In the genomic region with DNA sequence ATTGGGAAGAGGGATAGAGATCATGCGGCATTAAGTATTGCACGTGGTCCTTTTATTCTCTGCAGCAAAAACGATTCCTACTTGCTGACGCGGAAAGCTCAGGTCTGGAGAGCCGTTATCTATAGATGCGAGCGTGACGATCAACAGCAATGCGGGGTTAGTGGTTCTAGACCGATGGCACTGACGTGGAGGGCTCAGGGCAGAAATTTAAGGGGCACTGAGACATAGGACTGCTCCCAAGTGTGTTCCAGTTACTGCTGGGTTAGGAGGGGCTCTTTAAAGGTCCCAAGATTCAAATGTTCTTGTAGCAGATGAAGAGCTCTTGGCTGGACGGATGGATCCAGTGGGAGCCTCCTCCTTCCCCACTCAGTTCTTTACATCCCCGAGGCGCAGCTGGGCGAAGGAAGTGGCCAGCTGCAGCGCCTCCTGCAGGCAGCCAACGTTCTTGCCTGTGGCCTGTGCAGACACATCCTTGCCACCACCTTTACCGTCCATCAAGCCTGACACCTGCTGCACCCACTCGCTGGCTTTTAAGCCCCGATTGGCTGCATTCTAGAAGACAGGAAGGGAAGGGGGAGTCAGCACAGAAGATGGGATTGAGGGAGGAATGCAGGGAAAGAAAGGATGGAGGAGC, we compare ENCODE assay signal across 8 cellular contexts. TPM values are rescaled to one million over a fixed set of nuclear protein-coding genes. Genes with fewer than 3 reads are reported as not detected.
A peak's percentile ranks its signal among the peaks of the same experiment; 100 is the strongest.
DNase-seq lines count a peak whose midpoint lies in the region; ATAC-seq and TF ChIP-seq lines count a peak whose summit lies in the region.

No MANE protein-coding gene starts in this region.

- H3K4me1 ChIP-seq in PC-3 (ENCODE audit: insufficient read depth, low read length): no peaks in the 10 kb centered on the region
- H3K4me1 ChIP-seq in ectodermal cell (ENCODE audit: control insufficient read depth, insufficient read depth, low read length): no peaks in the 10 kb centered on the region

- no peaks in the 10 kb centered on the region for H3K27me3 ChIP-seq in PC-3 (ENCODE audit: low read length)
- H3K27me3 ChIP-seq in ectodermal cell (ENCODE audit: control insufficient read depth, insufficient read depth, low read length, poor library complexity, severe bottlenecking): no peaks in the 10 kb centered on the region

- WGBS in ectodermal cell, 2 experiments: 88 to 92% methylated on average over 21 of the region's 21 CpGs

- H3K4me3 Mint-ChIP-seq in stimulated activated effector memory CD8-positive, alpha-beta T cell treated with anti-CD3 and anti-CD28 coated beads, Interleukin-12 subunit alpha, Interleukin-12 subunit beta, amount 100 ng/mL, for 72 hours: no peak overlapping the region

- H3K9me3 Mint-ChIP-seq in stimulated activated effector memory CD8-positive, alpha-beta T cell treated with anti-CD3 and anti-CD28 coated beads, Interleukin-12 subunit alpha, Interleukin-12 subunit beta, amount 100 ng/mL, for 72 hours: no peaks in the 10 kb centered on the region

- H3K4me3 ChIP-seq in PC-3 (ENCODE audit: low read length) (no peak overlapping the region), ectodermal cell (ENCODE audit: insufficient read depth, low read depth, low read length) (no peak overlapping the region)

- H4K20me1 ChIP-seq in PC-3 (ENCODE audit: low read length): peaks cover 6% of the 10 kb centered on the region; the same call in 1 of the 2 replicates

- H3K27ac ChIP-seq in PC-3 (ENCODE audit: low read length): no peak overlapping the region
- H3K27ac ChIP-seq in ectodermal cell (ENCODE audit: insufficient read depth, low read depth, low read length, poor library complexity, severe bottlenecking): peak overlapping the region; percentile 22

- intact Hi-C loops in PC-3 (cut with micrococcal nuclease): no loop called here

- no peak overlapping the region for H3K9ac ChIP-seq in PC-3 (ENCODE audit: low read length)

- ATAC-seq in PC-3 (no peak), HG02885 (IDR thresholded peaks at IDR 0.05; ENCODE audit: poor library complexity, unreplicated experiment) (no peak)
- ATAC-seq in stimulated activated effector memory CD8-positive, alpha-beta T cell treated with anti-CD3 and anti-CD28 coated beads, Interleukin-12 subunit alpha, Interleukin-12 subunit beta, amount 100 ng/mL, for 72 hours: no peak

- no peaks in the 10 kb centered on the region for H3K9me2 ChIP-seq in PC-3 (replicated peaks; ENCODE audit: low read length)

- H3K4me1 Mint-ChIP-seq in stimulated activated effector memory CD8-positive, alpha-beta T cell treated with anti-CD3 and anti-CD28 coated beads, Interleukin-12 subunit alpha, Interleukin-12 subunit beta, amount 100 ng/mL, for 72 hours: peaks cover 16% of the 10 kb centered on the region

- peak overlapping the region; percentile 50 for H3K27ac Mint-ChIP-seq in stimulated activated effector memory CD8-positive, alpha-beta T cell treated with anti-CD3 and anti-CD28 coated beads, Interleukin-12 subunit alpha, Interleukin-12 subunit beta, amount 100 ng/mL, for 72 hours

- DNase-seq in activated T-cell treated with anti-CD3 and anti-CD28 coated beads for 48 hours (ENCODE audit: low read depth) (peak; percentile 20), activated T-cell treated with anti-CD3 and anti-CD28 coated beads for 4 hours (no peak), PC-3 (no peak)
- DNase-seq in stimulated activated effector memory CD8-positive, alpha-beta T cell treated with anti-CD3 and anti-CD28 coated beads, Interleukin-12 subunit alpha, Interleukin-12 subunit beta, amount 100 ng/mL, for 72 hours (ENCODE audit: low spot score in 2 of 2): peak in 1 of 2 donors; percentile 54
- DNase-seq in activated effector memory CD4-positive, alpha-beta T cell treated with Interleukin-2 at 50 U/mL for 16 hours: no peak
- DNase-seq in activated effector memory CD4-positive, alpha-beta T cell treated with anti-CD3 and anti-CD28 coated beads, Interleukin-2, amount 50 U/mL, for 16 hours: no peak

- H3K36me3 ChIP-seq in PC-3 (ENCODE audit: low read depth, low read length): peaks cover 28% of the 10 kb centered on the region
- peaks cover 44% of the 10 kb centered on the region for H3K36me3 ChIP-seq in ectodermal cell (ENCODE audit: control insufficient read depth, insufficient read depth, low read length)

- H3K79me2 ChIP-seq in PC-3 (ENCODE audit: low read length): peaks cover 35% of the 10 kb centered on the region

- POLR2A ChIA-PET in PC-3 (lab: Charles Lee; ENCODE audit: unreplicated experiment): interaction anchor here (0.5 to 1.2 kb wide), 2 partner anchors 127 to 129 kb away, joined by 5 to 9 read pairs; no protein-coding TSS in a partner anchor

- peak; percentile 62 for TF ChIP-seq CTCF in PC-3 (conservative IDR thresholded peaks at IDR 0.05; ENCODE audit: low read depth, low read length)

- TSS peak; percentile 48 for BruUV-seq in PC-3 (replicated peaks; lab: Mats Ljungman, UMichigan)

- H2AFZ ChIP-seq in PC-3 (ENCODE audit: low read length): no peak overlapping the region

- H3K36me3 Mint-ChIP-seq in stimulated activated effector memory CD8-positive, alpha-beta T cell treated with anti-CD3 and anti-CD28 coated beads, Interleukin-12 subunit alpha, Interleukin-12 subunit beta, amount 100 ng/mL, for 72 hours: peaks cover 93% of the 10 kb centered on the region

- H3K4me2 ChIP-seq in PC-3 (ENCODE audit: low read length): no peak overlapping the region

- no peaks in the 10 kb centered on the region for H3K9me3 ChIP-seq in PC-3 (ENCODE audit: low read length)
- no peaks in the 10 kb centered on the region for H3K9me3 ChIP-seq in ectodermal cell (ENCODE audit: control insufficient read depth, low read length)

- no peaks in the 10 kb centered on the region for H3F3A ChIP-seq in PC-3 (ENCODE audit: low read length, unreplicated experiment)

- CTCF ChIA-PET in PC-3 (lab: Charles Lee): no interaction called here

RNA-seq across cellular contexts. Expression of gene EXOSC6, which starts 0.7 kb away (rescaled TPM):
- 21.4 and 29.9 TPM in 2 replicates for total RNA-seq in PC-3 (2014; rRNA removed)
- polyA plus RNA-seq in ectodermal cell (2013, experiment 1 of 4): 25.3 TPM
- 30.7 TPM for polyA plus RNA-seq in ectodermal cell (2013, experiment 2 of 4)
- 19.3 TPM for polyA plus RNA-seq in ectodermal cell (2013, experiment 3 of 4)
- 23.1 TPM for polyA plus RNA-seq in ectodermal cell (2013, experiment 4 of 4)

RNA-seq across cellular contexts. Expression of gene AARS1, which starts 36.8 kb away (rescaled TPM):
- 60.9 and 91.9 TPM in 2 replicates for total RNA-seq in PC-3 (2014; rRNA removed)
- polyA plus RNA-seq in ectodermal cell (2013, experiment 1 of 4): 115 TPM
- 121 TPM for polyA plus RNA-seq in ectodermal cell (2013, experiment 2 of 4)
- polyA plus RNA-seq in ectodermal cell (2013, experiment 3 of 4): 76.9 TPM
- polyA plus RNA-seq in ectodermal cell (2013, experiment 4 of 4): 84.4 TPM

RNA-seq across cellular contexts. Expression of gene DDX19B, which starts 46.5 kb away (rescaled TPM):
- total RNA-seq in PC-3 (2014; rRNA removed): 18.1 and 21.5 TPM in 2 replicates
- 46.1 TPM for polyA plus RNA-seq in ectodermal cell (2013, experiment 1 of 4)
- 48.2 TPM for polyA plus RNA-seq in ectodermal cell (2013, experiment 2 of 4)
- 34.2 TPM for polyA plus RNA-seq in ectodermal cell (2013, experiment 3 of 4)
- 42.8 TPM for polyA plus RNA-seq in ectodermal cell (2013, experiment 4 of 4)
